1 cellular context compared by ENCODE assay signal in genomic region chr20:38514185-38514584, GRCh38.
TF ChIP-seq lines count a peak whose summit lies in the region.

No MANE protein-coding gene starts in this region.

TF ChIP-seq in HepG2, 621 proteins besides CTCF, POLR2A, EP300 and RAD21:
- TF ChIP-seq STAG1 (CRISPR knock-in tag; IDR thresholded peaks at IDR 0.05) (no peak), RBM22 (optimal IDR thresholded peaks at IDR 0.05; ENCODE audit: low read length) (peak; percentile 21)
TF ChIP-seq in HepG2: peak in this region for 1.
